8 cellular contexts compared by ENCODE assay signal in the genomic region with DNA sequence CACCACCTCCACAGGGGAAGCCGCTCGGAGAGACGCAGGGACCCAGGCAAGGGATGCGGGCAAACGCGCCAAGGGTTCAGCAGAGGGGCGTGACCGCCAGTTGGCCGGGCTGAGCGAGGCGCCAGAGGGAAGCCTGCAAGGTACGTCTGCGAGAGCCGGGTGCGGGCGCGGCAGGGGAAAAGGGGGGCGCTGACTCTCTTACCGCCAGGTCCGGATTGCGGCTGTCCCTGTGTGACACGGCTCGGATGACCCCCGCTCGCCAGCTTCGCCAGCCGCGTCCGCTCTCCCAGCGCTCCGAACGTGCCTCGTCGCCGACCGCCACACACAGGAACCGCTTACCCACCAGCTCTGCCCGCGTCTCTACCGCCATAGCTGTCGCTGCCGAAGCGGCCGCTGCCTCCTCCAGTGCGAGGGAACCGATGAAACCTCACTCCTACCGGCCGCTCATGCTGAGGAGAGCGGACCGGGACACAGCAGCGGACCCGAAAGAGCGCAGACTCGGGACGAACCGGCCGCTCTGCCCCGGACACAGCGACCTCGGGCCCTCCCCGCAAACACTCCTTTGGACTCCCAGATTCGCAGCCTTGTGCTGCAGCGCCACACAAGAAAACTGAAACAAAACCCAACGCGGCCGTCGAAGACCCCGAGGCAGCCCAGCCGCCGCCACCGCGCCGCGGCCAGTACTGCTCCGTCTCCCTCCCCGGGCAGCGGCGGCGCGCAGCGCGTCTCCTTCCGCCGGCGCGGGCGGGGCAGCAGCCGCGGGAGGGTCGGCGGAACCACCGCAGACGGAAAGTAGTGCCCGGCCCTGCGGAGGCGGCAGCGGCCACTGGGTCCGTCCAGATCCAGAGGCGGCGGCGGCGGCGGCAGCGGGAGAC. TPM values are rescaled to one million over a fixed set of nuclear protein-coding genes. Genes with fewer than 3 reads are reported as not detected.
DNase-seq lines count a peak whose midpoint lies in the region; ATAC-seq and TF ChIP-seq lines count a peak whose summit lies in the region.

A gene with protein sequence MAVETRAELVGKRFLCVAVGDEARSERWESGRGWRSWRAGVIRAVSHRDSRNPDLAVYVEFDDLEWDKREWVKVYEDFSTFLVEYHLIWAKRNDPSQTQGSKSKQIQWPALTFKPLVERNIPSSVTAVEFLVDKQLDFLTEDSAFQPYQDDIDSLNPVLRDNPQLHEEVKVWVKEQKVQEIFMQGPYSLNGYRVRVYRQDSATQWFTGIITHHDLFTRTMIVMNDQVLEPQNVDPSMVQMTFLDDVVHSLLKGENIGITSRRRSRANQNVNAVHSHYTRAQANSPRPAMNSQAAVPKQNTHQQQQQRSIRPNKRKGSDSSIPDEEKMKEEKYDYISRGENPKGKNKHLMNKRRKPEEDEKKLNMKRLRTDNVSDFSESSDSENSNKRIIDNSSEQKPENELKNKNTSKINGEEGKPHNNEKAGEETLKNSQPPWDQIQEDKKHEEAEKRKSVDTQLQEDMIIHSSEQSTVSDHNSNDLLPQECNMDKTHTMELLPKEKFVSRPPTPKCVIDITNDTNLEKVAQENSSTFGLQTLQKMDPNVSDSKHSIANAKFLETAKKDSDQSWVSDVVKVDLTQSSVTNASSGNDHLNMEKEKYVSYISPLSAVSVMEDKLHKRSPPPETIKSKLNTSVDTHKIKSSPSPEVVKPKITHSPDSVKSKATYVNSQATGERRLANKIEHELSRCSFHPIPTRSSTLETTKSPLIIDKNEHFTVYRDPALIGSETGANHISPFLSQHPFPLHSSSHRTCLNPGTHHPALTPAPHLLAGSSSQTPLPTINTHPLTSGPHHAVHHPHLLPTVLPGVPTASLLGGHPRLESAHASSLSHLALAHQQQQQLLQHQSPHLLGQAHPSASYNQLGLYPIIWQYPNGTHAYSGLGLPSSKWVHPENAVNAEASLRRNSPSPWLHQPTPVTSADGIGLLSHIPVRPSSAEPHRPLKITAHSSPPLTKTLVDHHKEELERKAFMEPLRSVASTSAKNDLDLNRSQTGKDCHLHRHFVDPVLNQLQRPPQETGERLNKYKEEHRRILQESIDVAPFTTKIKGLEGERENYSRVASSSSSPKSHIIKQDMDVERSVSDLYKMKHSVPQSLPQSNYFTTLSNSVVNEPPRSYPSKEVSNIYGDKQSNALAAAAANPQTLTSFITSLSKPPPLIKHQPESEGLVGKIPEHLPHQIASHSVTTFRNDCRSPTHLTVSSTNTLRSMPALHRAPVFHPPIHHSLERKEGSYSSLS (N-terminal part only) (minus strand): TSS at position 685 of the 875 bp plus-strand sequence. CDS start 315 bp downstream, at position 370.

- peaks cover 27% of the 10 kb centered on the region for H3K4me1 Mint-ChIP-seq in dendritic cell treated with granulocyte-macrophage colony-stimulating factor and Interleukin-4, amounts not matched to agents 40 ng/mL and 50 ng/mL, for 4 days (ENCODE audit: low read depth)

- H3K27me3 Mint-ChIP-seq in dendritic cell treated with granulocyte-macrophage colony-stimulating factor and Interleukin-4, amounts not matched to agents 40 ng/mL and 50 ng/mL, for 4 days: peaks cover 11% of the 10 kb centered on the region

- intact Hi-C loops in dendritic cell treated with granulocyte-macrophage colony-stimulating factor and Interleukin-4, amounts not matched to agents 40 ng/mL and 50 ng/mL, for 4 days (cut with micrococcal nuclease): loop anchor here (2.0 to 5.0 kb wide), 3 partner anchors 57 to 248 kb away; no protein-coding TSS in a partner anchor

- ATAC-seq in HG03064 (IDR thresholded peaks at IDR 0.05; ENCODE audit: low read depth, unreplicated experiment) (peak; percentile 60), left lobe of liver (peak; percentile 86)

- H3K9me3 Mint-ChIP-seq in dendritic cell treated with granulocyte-macrophage colony-stimulating factor and Interleukin-4, amounts not matched to agents 40 ng/mL and 50 ng/mL, for 4 days: peaks cover 7% of the 10 kb centered on the region

- H3K4me3 Mint-ChIP-seq in dendritic cell treated with granulocyte-macrophage colony-stimulating factor and Interleukin-4, amounts not matched to agents 40 ng/mL and 50 ng/mL, for 4 days: peak within 1 kb of the TSS; percentile 99

- peak; percentile 81 for TF ChIP-seq POLR2A in GM18526 (IDR thresholded peaks at IDR 0.05; ENCODE audit: extremely low read depth, insufficient read length)

- DNase-seq in AG08395 (ENCODE audit: low spot score) (peak; percentile 85), NCI-H460 (ENCODE audit: extremely low read depth, low read depth) (peak; percentile 44), left lobe of liver (ENCODE audit: low spot score) (peak; percentile 84)
- DNase-seq in activated CD4-positive, alpha-beta T cell treated with anti-CD3 and anti-CD28 coated beads, Interleukin-2, amount 50 U/mL, for 1 hour: peak; percentile 53
- DNase-seq in stimulated activated CD4-positive, alpha-beta T cell treated with anti-CD3 and anti-CD28 coated beads, Interleukin-2, amount 100 ng/mL, for 4 hours (ENCODE audit: low read depth): peak; percentile 29

- H3K36me3 Mint-ChIP-seq in dendritic cell treated with granulocyte-macrophage colony-stimulating factor and Interleukin-4, amounts not matched to agents 40 ng/mL and 50 ng/mL, for 4 days (ENCODE audit: low read depth): peaks cover 13% of the 10 kb centered on the region

- H3K27ac Mint-ChIP-seq in dendritic cell treated with granulocyte-macrophage colony-stimulating factor and Interleukin-4, amounts not matched to agents 40 ng/mL and 50 ng/mL, for 4 days: peak within 1 kb of the TSS; percentile 95

RNA-seq across cellular contexts. Expression of the gene that starts here (rescaled TPM):
- 65.5 and 66.0 TPM in 2 replicates for total RNA-seq in NCI-H460 (2014; rRNA removed; shearing (Covaris generic))
- polyA plus RNA-seq in NCI-H460 (2014; cell fraction: nucleus; rRNA removed): 44.8 and 56.5 TPM in 2 replicates
- 32.0 TPM for total RNA-seq in left lobe of liver

Comparison
In these comparisons a context has a peak if more than half of its experiments do, and no peak if none do; other contexts are left out.
1. Peak in every context shown above with its lines: DNase-seq and ATAC-seq.
2. DNase-seq: peak in every context shown above with its lines; median percentile 85 in AG08395; 84 in left lobe of liver; 53 in activated CD4-positive, alpha-beta T cell treated with anti-CD3 and anti-CD28 coated beads, Interleukin-2, amount 50 U/mL, for 1 hour; 44 in NCI-H460; 29 in stimulated activated CD4-positive, alpha-beta T cell treated with anti-CD3 and anti-CD28 coated beads, Interleukin-2, amount 100 ng/mL, for 4 hours.